Comparison of ENCODE assay signal across 13 cellular contexts in the genomic region with DNA sequence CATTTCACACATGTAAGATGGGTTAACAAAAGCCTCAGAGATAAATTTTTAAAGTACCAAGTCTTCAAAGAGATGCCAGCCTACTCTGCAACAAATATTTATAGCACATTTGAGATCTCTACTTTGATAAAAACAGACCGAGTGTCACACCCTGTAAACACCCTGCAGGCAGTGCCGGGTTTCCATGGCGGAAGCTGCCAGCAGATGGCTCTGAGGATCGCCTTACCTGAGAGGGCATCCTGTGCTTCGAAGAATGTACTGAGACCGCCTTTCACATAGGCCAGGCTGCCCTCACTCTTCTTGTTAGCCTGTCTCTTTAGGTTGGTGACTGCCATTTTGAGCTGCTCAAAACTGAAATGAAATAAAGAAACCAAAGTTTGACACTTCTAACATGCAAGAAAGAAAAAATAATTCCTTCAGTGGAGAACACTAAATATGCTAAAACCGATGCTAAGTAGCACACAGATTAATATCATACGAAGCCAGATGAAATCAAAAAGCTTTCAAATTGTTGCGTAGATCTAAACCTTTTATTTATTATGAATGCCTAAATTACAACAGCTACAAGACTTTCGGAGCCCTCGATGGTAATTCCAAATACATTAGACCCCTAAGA. TPM values are rescaled to one million over a fixed set of nuclear protein-coding genes. Genes with fewer than 3 reads are reported as not detected.
A peak's percentile ranks its signal among the peaks of the same experiment; 100 is the strongest.
DNase-seq lines count a peak whose midpoint lies in the region; ATAC-seq and TF ChIP-seq lines count a peak whose summit lies in the region.
"Had no signal": no experiment of that assay in that cellular context is flagged by ENCODE, and none has a peak within 500 bp of the region (broad histone marks: within the 10 kb centered on the region; RNA-seq: fewer than 3 reads in every experiment).

No MANE protein-coding gene starts in this region.

- no peak overlapping the region for H2AFZ ChIP-seq in DND-41 (ENCODE audit: low read depth, low read length)
- H2AFZ ChIP-seq: PC-9 had no signal

- no peaks in the 10 kb centered on the region for H3K9me3 ChIP-seq in DND-41 (ENCODE audit: insufficient read depth, low read length, severe bottlenecking)
- H3K9me3 ChIP-seq: spleen had no signal

- H3K9ac ChIP-seq in DND-41 (ENCODE audit: low read depth, low read length): no peak overlapping the region

- no peak for DNase-seq in DND-41
- peak; percentile 21 for DNase-seq in NCI-H748 treated with DMSO at 0.1 percent for 48 hours (lab: John Stamatoyannopoulos, UW)
- DNase-seq in epithelial cell of esophagus (ENCODE audit: low read depth): peak; percentile 13
- DNase-seq in retina: no peak
- no peak for DNase-seq in NK-92 (lab: John Stamatoyannopoulos, UW; ENCODE audit: unreplicated experiment)
- DNase-seq in ACHN: no peak
- no peak for DNase-seq in omental fat pad (ENCODE audit: low spot score)
- DNase-seq: cerebellar nuclear complex, kidney, natural killer cell, spleen had no signal

- no peak overlapping the region for H3K4me2 ChIP-seq in DND-41 (ENCODE audit: insufficient read depth, low read length)
- H3K4me2 ChIP-seq: PC-9 had no signal

- H3K27ac ChIP-seq in 22Rv1 (no peak overlapping the region), DND-41 (ENCODE audit: low read length) (no peak overlapping the region)
- H3K27ac ChIP-seq: PC-9, spleen had no signal

- peaks cover 23% of the 10 kb centered on the region for H3K36me3 ChIP-seq in DND-41 (ENCODE audit: insufficient read depth, low read length)

- ATAC-seq in DND-41 (ENCODE audit: insufficient read depth, low read depth) (no peak), omental fat pad (ENCODE audit: low FRiP score) (no peak)
- ATAC-seq: natural killer cell had no signal

- H3K79me2 ChIP-seq in DND-41 (ENCODE audit: insufficient read depth, low read length): no peaks in the 10 kb centered on the region

- H4K20me1 ChIP-seq in DND-41 (ENCODE audit: insufficient read depth, low read length): no peaks in the 10 kb centered on the region

- H3K27me3 ChIP-seq in DND-41 (ENCODE audit: insufficient read depth, low read length, poor library complexity): no peaks in the 10 kb centered on the region
- H3K27me3 ChIP-seq: spleen had no signal

- H3K4me3 ChIP-seq in DND-41 (ENCODE audit: low read depth in 1 of 2, low read length in 2 of 2) (no peak overlapping the region), epithelial cell of esophagus (ENCODE audit: low read length) (no peak overlapping the region)
- H3K4me3 ChIP-seq: PC-9, spleen had no signal

- no peaks in the 10 kb centered on the region for H3K4me1 ChIP-seq in DND-41 (ENCODE audit: insufficient read depth, low read length)
- H3K4me1 ChIP-seq: spleen had no signal

- in situ Hi-C loops in ACHN (cut with HindIII; ENCODE audit: low pct_ligation_motif_present, low pct_unique_long_range_greater_than_20kb, low sequenced_read_pairs): no loop called here

- TF ChIP-seq CTCF in 22Rv1 (IDR thresholded peaks at IDR 0.05) (peak; percentile 77), DND-41 (IDR thresholded peaks at IDR 0.05; ENCODE audit: borderline replicate concordance, extremely low read depth, low read length, poor library complexity, severe bottlenecking) (peak; percentile 39), epithelial cell of esophagus (IDR thresholded peaks at IDR 0.05; ENCODE audit: insufficient read depth, low read depth, low read length, missing control alignments) (peak; percentile 35), omental fat pad (IDR thresholded peaks at IDR 0.05) (no peak)

RNA-seq across cellular contexts. Expression of gene HUS1B, which starts 39.3 kb away (rescaled TPM):
- 1 to 10 TPM in 2 of 4 donors, under 1 TPM in 1, not detected in 1; 0.88 to 5.4 (median 3.0) TPM for total RNA-seq in omental fat pad

Comparison
In these comparisons a context has a peak if more than half of its experiments do, and no peak if none do; other contexts are left out.
1. CTCF ChIP-seq: peak in 22Rv1 (single experiment), DND-41 (single experiment) and epithelial cell of esophagus (single experiment); none in omental fat pad (0 of 3).
2. DNase-seq: peak in NCI-H748 treated with DMSO at 0.1 percent for 48 hours (single experiment) and epithelial cell of esophagus (single experiment); none in DND-41 (single experiment), retina (single experiment), NK-92 (single experiment), ACHN (single experiment) and omental fat pad (single experiment).